9 cellular contexts compared by ENCODE assay signal in the genomic region with DNA sequence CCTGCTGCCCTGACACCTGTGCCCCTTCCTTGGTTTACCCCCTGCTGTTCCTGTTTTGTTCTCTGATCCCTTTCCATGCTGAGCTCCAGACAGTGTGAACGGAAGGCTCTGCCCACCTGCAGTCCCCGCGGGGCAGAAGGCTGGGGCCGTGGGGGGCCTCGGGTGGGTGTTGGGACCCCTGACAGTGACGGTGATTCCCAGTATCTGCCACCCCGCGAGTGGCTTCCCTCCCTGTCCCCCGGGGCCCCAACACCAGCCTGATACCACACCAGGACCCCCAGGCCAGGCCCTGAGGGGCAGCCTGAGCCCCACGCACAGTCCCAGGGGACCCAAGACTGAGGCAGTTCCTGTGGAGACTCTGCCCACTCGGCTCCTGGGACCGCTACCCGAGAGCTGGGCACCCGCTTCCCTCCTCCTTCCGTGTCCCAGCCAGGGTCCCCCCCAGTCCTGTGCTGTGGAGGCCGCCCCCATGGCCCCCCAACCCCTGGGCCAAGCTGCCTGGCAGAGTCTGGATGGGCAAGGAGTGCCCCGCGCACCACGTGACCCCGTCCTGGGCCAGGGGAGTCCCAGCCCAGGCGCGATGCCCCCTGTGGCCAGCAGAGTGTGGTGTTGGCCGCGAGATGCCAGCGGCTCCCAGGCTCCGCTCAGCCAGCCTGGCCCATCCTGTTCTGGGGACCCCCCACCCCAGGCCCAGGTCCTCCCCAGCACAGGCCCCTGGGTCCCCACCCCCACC. TPM values are rescaled to one million over a fixed set of nuclear protein-coding genes. Genes with fewer than 3 reads are reported as not detected.
DNase-seq lines count a peak whose midpoint lies in the region; ATAC-seq, FAIRE-seq and TF ChIP-seq lines count a peak whose summit lies in the region.
"Had no signal": no experiment of that assay in that cellular context is flagged by ENCODE, and none has a peak within 500 bp of the region (broad histone marks: within the 10 kb centered on the region; RNA-seq: fewer than 3 reads in every experiment).

No MANE protein-coding gene starts in this region.

- no peaks in the 10 kb centered on the region for H3K9me2 ChIP-seq in SU-DHL-6 (replicated peaks; ENCODE audit: insufficient read depth, low read length)

- TF ChIP-seq POLR2A in GM12878 (IDR thresholded peaks at IDR 0.05; ENCODE audit: low read depth, low read length), result no peak

- RAD21 ChIA-PET in GM12878 (lab: Charles Lee; ENCODE audit: unreplicated experiment), result no interaction called here

- CTCF ChIA-PET in GM12878 (lab: Yijun Ruan, JAX), result no interaction called here

- no peak overlapping the region for H3K4me3 ChIP-seq in SU-DHL-6 (ENCODE audit: insufficient read depth, low read length, poor library complexity, severe bottlenecking)
- no peak overlapping the region for H3K4me3 ChIP-seq in GM12878
- H3K4me3 ChIP-seq: SJSA1 had no signal

- H3K4me1 ChIP-seq in GM12878 (ENCODE audit: control insufficient read depth, insufficient read depth, low read length), result no peaks in the 10 kb centered on the region

- H3K4me2 ChIP-seq in SU-DHL-6 (ENCODE audit: low read depth, low read length, poor library complexity, severe bottlenecking), result no peak overlapping the region
- no peak overlapping the region for H3K4me2 ChIP-seq in GM12878 (ENCODE audit: control insufficient read depth, insufficient read depth)

- SMC1A ChIA-PET in GM12878 (lab: Charles Lee; ENCODE audit: uncharacterized antibody, unreplicated experiment), result no interaction called here

- H3K36me3 ChIP-seq in SU-DHL-6 (ENCODE audit: low read length) (no peaks in the 10 kb centered on the region), GM12878 (ENCODE audit: control insufficient read depth in 2 of 2, insufficient read depth in 2 of 2, low read length in 1 of 2) (no peaks in the 10 kb centered on the region)
- H3K36me3 ChIP-seq: SJSA1 had no signal

- H3K27ac Mint-ChIP-seq in immature natural killer cell, result no peak overlapping the region

- intact Hi-C loops in GM12878 (cut with micrococcal nuclease; ENCODE audit: unreplicated experiment), result no loop called here

- ATAC-seq in GM12878 (peak; percentile 66), HG03095 (IDR thresholded peaks at IDR 0.05; ENCODE audit: unreplicated experiment) (no peak)

- H3K9ac ChIP-seq in SU-DHL-6 (ENCODE audit: low read length) (no peak overlapping the region), GM12878 (ENCODE audit: control insufficient read depth, insufficient read depth, low read length) (no peak overlapping the region)

- H3K9me3 ChIP-seq in SU-DHL-6 (ENCODE audit: insufficient read depth, low read length) (no peaks in the 10 kb centered on the region), GM12878 (replicated peaks; ENCODE audit: control insufficient read depth, insufficient read depth, low read length) (no peaks in the 10 kb centered on the region)
- H3K9me3 ChIP-seq: SJSA1 had no signal

- H3F3A ChIP-seq in SU-DHL-6 (ENCODE audit: insufficient read depth), result no peaks in the 10 kb centered on the region

- H3K27me3 Mint-ChIP-seq in immature natural killer cell (ENCODE audit: low read depth in 3 of 3), result peaks cover 0 to 3% (median 0%) of the 10 kb centered on the region in 3 donors

- no peak for TF ChIP-seq EP300 in GM12878 (IDR thresholded peaks at IDR 0.05; ENCODE audit: borderline replicate concordance in 1 of 2, control insufficient read depth in 1 of 2, low read depth in 2 of 2, low read length in 2 of 2)

- H3K79me2 ChIP-seq in SU-DHL-6 (ENCODE audit: insufficient read depth, low read length) (no peaks in the 10 kb centered on the region), GM12878 (ENCODE audit: control insufficient read depth, insufficient read depth, low read length) (no peaks in the 10 kb centered on the region)

- no peaks in the 10 kb centered on the region for H3K9me3 Mint-ChIP-seq in immature natural killer cell

- H2AFZ ChIP-seq in SU-DHL-6 (ENCODE audit: low read depth, low read length, severe bottlenecking) (no peak overlapping the region), GM12878 (ENCODE audit: control insufficient read depth, low read depth, low read length) (no peak overlapping the region)

- no peak overlapping the region for H3K4me3 Mint-ChIP-seq in immature natural killer cell

- H3K27ac ChIP-seq in SU-DHL-6 (ENCODE audit: low read depth, low read length) (no peak overlapping the region), GM12878 (ENCODE audit: control insufficient read depth, insufficient read depth) (no peak overlapping the region)
- H3K27ac ChIP-seq: SJSA1 had no signal

- peak; percentile 20 for TF ChIP-seq CTCF in SU-DHL-6 (IDR thresholded peaks at IDR 0.05; ENCODE audit: insufficient read depth, low read length, poor library complexity, severe bottlenecking)
- TF ChIP-seq CTCF in GM12878 (IDR thresholded peaks at IDR 0.05 in 2 of 3, conservative IDR thresholded peaks at IDR 0.05 in 1 of 3; ENCODE audit: control insufficient read depth in 2 of 3, extremely low read depth in 1 of 3, insufficient read depth in 1 of 3, low read depth in 3 of 3, low read length in 3 of 3), result peak; percentile 28 to 50 (median 39); a peak in 3 of 6 replicates

- BruUV-seq in GM12878 (replicated peaks; lab: Mats Ljungman, UMichigan), result no TSS peak

- POLR2A ChIA-PET in GM12878 (lab: Charles Lee), result no interaction called here

- H4K20me1 ChIP-seq in SU-DHL-6 (ENCODE audit: low read depth, low read length) (no peaks in the 10 kb centered on the region), GM12878 (ENCODE audit: control insufficient read depth, insufficient read depth) (no peaks in the 10 kb centered on the region)

- peak; percentile 52 for TF ChIP-seq RAD21 in GM12878 (IDR thresholded peaks at IDR 0.05; ENCODE audit: insufficient read depth, low read depth, low read length)

- no peaks in the 10 kb centered on the region for H3K36me3 Mint-ChIP-seq in immature natural killer cell

- FAIRE-seq in GM12878 (lab: Jason Lieb, UNC), result no peak

- in situ Hi-C loops in Caki2 (cut with HindIII; ENCODE audit: low pct_unique_long_range_greater_than_20kb, low sequenced_read_pairs), result no loop called here
- in situ Hi-C loops in GM12878 (cut with MboI), result no loop called here

- H3K27me3 ChIP-seq in SU-DHL-6 (ENCODE audit: low read length), result no peaks in the 10 kb centered on the region
- no peaks in the 10 kb centered on the region for H3K27me3 ChIP-seq in GM12878 (replicated peaks in 1 of 2; ENCODE audit: control insufficient read depth in 2 of 2, insufficient read depth in 2 of 2, low read length in 1 of 2)

- WGBS in GM12878 (ENCODE audit: insufficient coverage, insufficient replicate concordance, low lambda C conversion rate, missing lambda C conversion rate), result 2% methylated on average over 25 of the region's 26 CpGs

- no peaks in the 10 kb centered on the region for H3K4me1 Mint-ChIP-seq in immature natural killer cell

- DNase-seq in Caki2 (ENCODE audit: low read depth) (peak; percentile 44), HK-2 (ENCODE audit: unreplicated experiment) (peak; percentile 60), GM12878 (ENCODE audit: low read depth, low spot score) (no peak), iPS-NIHi11 (ENCODE audit: low spot score) (peak; percentile 98), immature natural killer cell (no peak)
- peak; percentile 21 to 41 for DNase-seq in stimulated activated CD4-positive, alpha-beta T cell treated with anti-CD3 and anti-CD28 coated beads, Interleukin-15, amount 100 ng/mL, for 48 hours (ENCODE audit: low read depth in 2 of 2)

RNA-seq across cellular contexts. Expression of a gene that starts 10.0 kb away (rescaled TPM):
- total RNA-seq in Caki2 (2014; rRNA removed; shearing (Covaris generic); ENCODE audit: low replicate concordance), result not detected in 2 replicates
- total RNA-seq in GM12878 (2013; cell fraction: nucleolus; rRNA removed), result not detected in 2 replicates
- not detected in 2 replicates for total RNA-seq in GM12878 (2014; rRNA removed)
- total RNA-seq in GM12878 (2014; rRNA removed; fragmentation: Illumina TruSeq; extraction: Trizol), result not detected in 2 replicates
- total RNA-seq in GM12878 (2021), result not detected in 2 replicates
- not detected for polyA plus RNA-seq in GM12878 (2011; ENCODE audit: low read depth)
- not detected in 2 replicates for polyA plus RNA-seq in GM12878 (2011; rRNA removed)
- not detected in 2 replicates for polyA plus RNA-seq in GM12878 (2011; cell fraction: cytosol; rRNA removed)
- not detected in 2 replicates for polyA plus RNA-seq in GM12878 (2011; cell fraction: nucleus; rRNA removed)
- polyA plus RNA-seq in GM12878 (2012), result not detected in 2 replicates
- not detected in 2 replicates for polyA plus RNA-seq in GM12878 (2014; fragmentation: Illumina TruSeq; extraction: Trizol)
- not detected for polyA plus RNA-seq in GM12878 (2014; fragmentation: Nextera tagmentation; extraction: Ambion mirVana)
- not detected in 2 replicates for polyA plus RNA-seq in GM12878 (2014; rRNA removed)
- polyA plus RNA-seq in GM12878 (2016; fragmentation: Nextera tagmentation; extraction: Ambion mirVana), result not detected
- polyA minus RNA-seq in GM12878 (2011; rRNA and poly(A)+ RNA removed), result not detected in 2 replicates
- not detected in 2 replicates for polyA minus RNA-seq in GM12878 (2011; cell fraction: cytosol; rRNA and poly(A)+ RNA removed)
- polyA minus RNA-seq in GM12878 (2011; cell fraction: nucleus; rRNA and poly(A)+ RNA removed), result not detected in 2 replicates
- not detected for polyA plus RNA-seq in immature natural killer cell
- total RNA-seq: SJSA1 had no signal

RNA-seq across cellular contexts. Expression of a gene that starts 33.5 kb away (rescaled TPM):
- 4.0 and 9.1 TPM in 2 replicates for total RNA-seq in Caki2 (2014; rRNA removed; shearing (Covaris generic); ENCODE audit: low replicate concordance)
- total RNA-seq in GM12878 (2013; cell fraction: nucleolus; rRNA removed), result not detected in 2 replicates
- total RNA-seq in GM12878 (2014; rRNA removed), result not detected in 2 replicates
- total RNA-seq in GM12878 (2014; rRNA removed; fragmentation: Illumina TruSeq; extraction: Trizol), result not detected in 2 replicates
- not detected in 2 replicates for total RNA-seq in GM12878 (2021)
- polyA plus RNA-seq in GM12878 (2011; ENCODE audit: low read depth), result not detected
- polyA plus RNA-seq in GM12878 (2011; rRNA removed), result not detected in 2 replicates
- not detected in 2 replicates for polyA plus RNA-seq in GM12878 (2011; cell fraction: cytosol; rRNA removed)
- not detected in 2 replicates for polyA plus RNA-seq in GM12878 (2011; cell fraction: nucleus; rRNA removed)
- polyA plus RNA-seq in GM12878 (2012), result 0.15 TPM in 1 of 2 replicates, not detected in the other
- not detected in 2 replicates for polyA plus RNA-seq in GM12878 (2014; fragmentation: Illumina TruSeq; extraction: Trizol)
- polyA plus RNA-seq in GM12878 (2014; fragmentation: Nextera tagmentation; extraction: Ambion mirVana), result not detected
- polyA plus RNA-seq in GM12878 (2014; rRNA removed), result not detected in 2 replicates
- not detected for polyA plus RNA-seq in GM12878 (2016; fragmentation: Nextera tagmentation; extraction: Ambion mirVana)
- not detected in 2 replicates for polyA minus RNA-seq in GM12878 (2011; rRNA and poly(A)+ RNA removed)
- not detected in 2 replicates for polyA minus RNA-seq in GM12878 (2011; cell fraction: cytosol; rRNA and poly(A)+ RNA removed)
- polyA minus RNA-seq in GM12878 (2011; cell fraction: nucleus; rRNA and poly(A)+ RNA removed), result not detected in 2 replicates
- polyA plus RNA-seq in immature natural killer cell, result not detected
- total RNA-seq: SJSA1 had no signal

RNA-seq across cellular contexts. Expression of a gene that starts 46.9 kb away (rescaled TPM):
- 9.7 and 10.8 TPM in 2 replicates for total RNA-seq in Caki2 (2014; rRNA removed; shearing (Covaris generic); ENCODE audit: low replicate concordance)
- not detected in 2 replicates for total RNA-seq in GM12878 (2013; cell fraction: nucleolus; rRNA removed)
- total RNA-seq in GM12878 (2014; rRNA removed), result not detected in 2 replicates
- not detected in 2 replicates for total RNA-seq in GM12878 (2014; rRNA removed; fragmentation: Illumina TruSeq; extraction: Trizol)
- 0.19 and 0.54 TPM in 2 replicates for total RNA-seq in GM12878 (2021)
- polyA plus RNA-seq in GM12878 (2011; ENCODE audit: low read depth), result not detected
- polyA plus RNA-seq in GM12878 (2011; rRNA removed), result not detected in 2 replicates
- polyA plus RNA-seq in GM12878 (2011; cell fraction: cytosol; rRNA removed), result not detected in 2 replicates
- 0.03 TPM in 1 of 2 replicates, not detected in the other for polyA plus RNA-seq in GM12878 (2011; cell fraction: nucleus; rRNA removed)
- polyA plus RNA-seq in GM12878 (2012), result 0.03 and 0.04 TPM in 2 replicates
- not detected in 2 replicates for polyA plus RNA-seq in GM12878 (2014; fragmentation: Illumina TruSeq; extraction: Trizol)
- polyA plus RNA-seq in GM12878 (2014; fragmentation: Nextera tagmentation; extraction: Ambion mirVana), result not detected
- 0.03 TPM in 1 of 2 replicates, not detected in the other for polyA plus RNA-seq in GM12878 (2014; rRNA removed)
- under 1 TPM in 1 of 2 experiments, not detected in 1; 0.03 TPM for polyA plus RNA-seq in GM12878 (2016; fragmentation: Nextera tagmentation; extraction: Ambion mirVana)
- polyA minus RNA-seq in GM12878 (2011; rRNA and poly(A)+ RNA removed), result not detected in 2 replicates
- polyA minus RNA-seq in GM12878 (2011; cell fraction: cytosol; rRNA and poly(A)+ RNA removed), result not detected in 2 replicates
- not detected in 2 replicates for polyA minus RNA-seq in GM12878 (2011; cell fraction: nucleus; rRNA and poly(A)+ RNA removed)
- polyA plus RNA-seq in immature natural killer cell, result under 1 TPM in 1 of 3 donors, not detected in 2; 0.22 TPM
- total RNA-seq: SJSA1 had no signal

Comparison
In these comparisons a context has a peak if more than half of its experiments do, and no peak if none do; other contexts are left out.
1. DNase-seq: peak in Caki2 (single experiment), HK-2 (single experiment), iPS-NIHi11 (single experiment) and stimulated activated CD4-positive, alpha-beta T cell treated with anti-CD3 and anti-CD28 coated beads, Interleukin-15, amount 100 ng/mL, for 48 hours (2 of 2); none in GM12878 (single experiment) and immature natural killer cell (0 of 3).